2 cellular contexts compared by ENCODE assay signal in the genomic region with DNA sequence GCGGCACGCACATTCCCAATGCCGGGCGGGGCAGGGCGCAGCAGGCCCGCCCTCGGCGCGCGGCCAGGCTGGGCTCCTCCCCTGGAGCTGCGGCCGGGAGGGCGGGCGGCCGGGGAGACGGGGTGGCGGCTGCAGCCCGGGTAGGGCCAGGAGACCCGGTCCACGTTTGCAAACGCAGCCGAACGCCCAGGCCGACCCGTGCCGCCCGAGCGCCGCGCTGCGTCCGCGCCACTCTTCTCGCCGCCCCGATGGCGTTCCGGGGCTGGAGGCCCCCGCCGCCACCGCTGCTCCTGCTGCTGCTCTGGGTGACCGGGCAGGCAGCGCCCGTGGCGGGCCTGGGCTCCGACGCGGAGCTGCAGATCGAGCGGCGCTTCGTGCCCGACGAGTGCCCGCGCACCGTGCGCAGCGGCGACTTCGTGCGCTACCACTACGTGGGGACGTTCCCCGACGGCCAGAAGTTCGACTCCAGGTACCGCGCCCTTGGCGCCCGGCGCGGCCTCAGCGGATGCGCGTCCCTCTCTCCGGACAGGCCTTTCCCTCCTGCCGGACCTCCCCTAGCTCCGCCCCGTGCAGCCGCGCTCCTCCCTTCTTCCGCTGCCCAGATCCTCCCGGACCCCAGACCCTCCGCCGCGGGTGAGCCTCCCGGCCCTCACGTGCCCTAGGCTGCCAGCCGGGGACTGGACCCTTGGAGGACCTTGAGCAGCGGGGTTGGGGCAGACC.
TF ChIP-seq lines count a peak whose summit lies in the region.

A gene with protein sequence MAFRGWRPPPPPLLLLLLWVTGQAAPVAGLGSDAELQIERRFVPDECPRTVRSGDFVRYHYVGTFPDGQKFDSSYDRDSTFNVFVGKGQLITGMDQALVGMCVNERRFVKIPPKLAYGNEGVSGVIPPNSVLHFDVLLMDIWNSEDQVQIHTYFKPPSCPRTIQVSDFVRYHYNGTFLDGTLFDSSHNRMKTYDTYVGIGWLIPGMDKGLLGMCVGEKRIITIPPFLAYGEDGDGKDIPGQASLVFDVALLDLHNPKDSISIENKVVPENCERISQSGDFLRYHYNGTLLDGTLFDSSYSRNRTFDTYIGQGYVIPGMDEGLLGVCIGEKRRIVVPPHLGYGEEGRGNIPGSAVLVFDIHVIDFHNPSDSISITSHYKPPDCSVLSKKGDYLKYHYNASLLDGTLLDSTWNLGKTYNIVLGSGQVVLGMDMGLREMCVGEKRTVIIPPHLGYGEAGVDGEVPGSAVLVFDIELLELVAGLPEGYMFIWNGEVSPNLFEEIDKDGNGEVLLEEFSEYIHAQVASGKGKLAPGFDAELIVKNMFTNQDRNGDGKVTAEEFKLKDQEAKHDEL (plus strand): TSS at position 115 of the 720 bp plus-strand sequence. CDS start 134 bp downstream, at position 249.

TF ChIP-seq in Ishikawa, 13 proteins besides CTCF, POLR2A, EP300 and RAD21 (continued from another document):
- TF ChIP-seq, protein P1, sequence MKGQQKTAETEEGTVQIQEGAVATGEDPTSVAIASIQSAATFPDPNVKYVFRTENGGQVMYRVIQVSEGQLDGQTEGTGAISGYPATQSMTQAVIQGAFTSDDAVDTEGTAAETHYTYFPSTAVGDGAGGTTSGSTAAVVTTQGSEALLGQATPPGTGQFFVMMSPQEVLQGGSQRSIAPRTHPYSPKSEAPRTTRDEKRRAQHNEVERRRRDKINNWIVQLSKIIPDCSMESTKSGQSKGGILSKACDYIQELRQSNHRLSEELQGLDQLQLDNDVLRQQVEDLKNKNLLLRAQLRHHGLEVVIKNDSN (IDR thresholded peaks at IDR 0.05) = peak; percentile 38; the same call in 1 of the 2 replicates
- peak; percentile 89 for TF ChIP-seq ZBTB7A (IDR thresholded peaks at IDR 0.05; ENCODE audit: low read depth)

TF ChIP-seq in SK-N-SH treated with all-trans-retinoic acid at 6 μM for 48 hours, 23 proteins besides CTCF, POLR2A, EP300 and RAD21 (continued from another document):
- TF ChIP-seq, protein P2, sequence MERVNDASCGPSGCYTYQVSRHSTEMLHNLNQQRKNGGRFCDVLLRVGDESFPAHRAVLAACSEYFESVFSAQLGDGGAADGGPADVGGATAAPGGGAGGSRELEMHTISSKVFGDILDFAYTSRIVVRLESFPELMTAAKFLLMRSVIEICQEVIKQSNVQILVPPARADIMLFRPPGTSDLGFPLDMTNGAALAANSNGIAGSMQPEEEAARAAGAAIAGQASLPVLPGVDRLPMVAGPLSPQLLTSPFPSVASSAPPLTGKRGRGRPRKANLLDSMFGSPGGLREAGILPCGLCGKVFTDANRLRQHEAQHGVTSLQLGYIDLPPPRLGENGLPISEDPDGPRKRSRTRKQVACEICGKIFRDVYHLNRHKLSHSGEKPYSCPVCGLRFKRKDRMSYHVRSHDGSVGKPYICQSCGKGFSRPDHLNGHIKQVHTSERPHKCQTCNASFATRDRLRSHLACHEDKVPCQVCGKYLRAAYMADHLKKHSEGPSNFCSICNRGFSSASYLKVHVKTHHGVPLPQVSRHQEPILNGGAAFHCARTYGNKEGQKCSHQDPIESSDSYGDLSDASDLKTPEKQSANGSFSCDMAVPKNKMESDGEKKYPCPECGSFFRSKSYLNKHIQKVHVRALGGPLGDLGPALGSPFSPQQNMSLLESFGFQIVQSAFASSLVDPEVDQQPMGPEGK (CRISPR knock-in tag; IDR thresholded peaks at IDR 0.05; ENCODE audit: borderline replicate concordance) = no peak
- no peak for TF ChIP-seq PPARA (CRISPR knock-in tag; IDR thresholded peaks at IDR 0.05; ENCODE audit: borderline replicate concordance)
- no peak for TF ChIP-seq ZNF8 (CRISPR knock-in tag; IDR thresholded peaks at IDR 0.05)
- TF ChIP-seq TOX (CRISPR knock-in tag; IDR thresholded peaks at IDR 0.05; ENCODE audit: borderline replicate concordance) = no peak
- TF ChIP-seq, protein P3, sequence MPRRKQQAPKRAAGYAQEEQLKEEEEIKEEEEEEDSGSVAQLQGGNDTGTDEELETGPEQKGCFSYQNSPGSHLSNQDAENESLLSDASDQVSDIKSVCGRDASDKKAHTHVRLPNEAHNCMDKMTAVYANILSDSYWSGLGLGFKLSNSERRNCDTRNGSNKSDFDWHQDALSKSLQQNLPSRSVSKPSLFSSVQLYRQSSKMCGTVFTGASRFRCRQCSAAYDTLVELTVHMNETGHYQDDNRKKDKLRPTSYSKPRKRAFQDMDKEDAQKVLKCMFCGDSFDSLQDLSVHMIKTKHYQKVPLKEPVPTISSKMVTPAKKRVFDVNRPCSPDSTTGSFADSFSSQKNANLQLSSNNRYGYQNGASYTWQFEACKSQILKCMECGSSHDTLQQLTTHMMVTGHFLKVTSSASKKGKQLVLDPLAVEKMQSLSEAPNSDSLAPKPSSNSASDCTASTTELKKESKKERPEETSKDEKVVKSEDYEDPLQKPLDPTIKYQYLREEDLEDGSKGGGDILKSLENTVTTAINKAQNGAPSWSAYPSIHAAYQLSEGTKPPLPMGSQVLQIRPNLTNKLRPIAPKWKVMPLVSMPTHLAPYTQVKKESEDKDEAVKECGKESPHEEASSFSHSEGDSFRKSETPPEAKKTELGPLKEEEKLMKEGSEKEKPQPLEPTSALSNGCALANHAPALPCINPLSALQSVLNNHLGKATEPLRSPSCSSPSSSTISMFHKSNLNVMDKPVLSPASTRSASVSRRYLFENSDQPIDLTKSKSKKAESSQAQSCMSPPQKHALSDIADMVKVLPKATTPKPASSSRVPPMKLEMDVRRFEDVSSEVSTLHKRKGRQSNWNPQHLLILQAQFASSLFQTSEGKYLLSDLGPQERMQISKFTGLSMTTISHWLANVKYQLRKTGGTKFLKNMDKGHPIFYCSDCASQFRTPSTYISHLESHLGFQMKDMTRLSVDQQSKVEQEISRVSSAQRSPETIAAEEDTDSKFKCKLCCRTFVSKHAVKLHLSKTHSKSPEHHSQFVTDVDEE (CRISPR knock-in tag; IDR thresholded peaks at IDR 0.05) = no peak
